In the genomic region with DNA sequence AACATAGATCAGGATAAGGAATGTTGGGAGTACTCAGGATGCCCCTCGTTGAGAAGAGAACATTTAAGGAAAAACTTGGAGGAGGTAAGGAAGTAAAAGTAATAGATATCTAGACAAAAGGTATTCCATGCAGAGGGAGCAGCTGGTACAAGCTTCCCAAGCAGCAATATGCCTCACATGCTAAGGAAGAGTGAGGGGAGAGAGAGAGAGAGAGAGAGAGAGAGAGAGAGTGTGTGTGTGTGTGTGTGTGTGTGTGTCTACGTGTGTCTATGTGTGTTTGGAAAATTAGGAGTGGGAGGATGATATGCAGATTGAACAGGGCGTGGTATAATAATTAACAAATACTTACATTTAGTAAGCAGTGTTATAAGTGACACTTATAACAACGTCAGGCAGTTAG, we compare ENCODE assay signal across 2 cellular contexts.
TF ChIP-seq lines count a peak whose summit lies in the region.

No MANE protein-coding gene starts in this region.

TF ChIP-seq in H1, 55 proteins besides CTCF, POLR2A, EP300 and RAD21:
- no peak for TF ChIP-seq SP4 (IDR thresholded peaks at IDR 0.05; ENCODE audit: low read length)
- no peak for TF ChIP-seq ZNF274 (IDR thresholded peaks at IDR 0.05; ENCODE audit: borderline replicate concordance, extremely low read depth, low read length)
- no peak for TF ChIP-seq TCF12 (IDR thresholded peaks at IDR 0.05; ENCODE audit: low read depth, low read length)
- no peak for TF ChIP-seq CHD1 (IDR thresholded peaks at IDR 0.05; ENCODE audit: low read depth, low read length)
- no peak for TF ChIP-seq CBX5 (IDR thresholded peaks at IDR 0.05; ENCODE audit: low read depth, low read length)
- TF ChIP-seq, protein P1, sequence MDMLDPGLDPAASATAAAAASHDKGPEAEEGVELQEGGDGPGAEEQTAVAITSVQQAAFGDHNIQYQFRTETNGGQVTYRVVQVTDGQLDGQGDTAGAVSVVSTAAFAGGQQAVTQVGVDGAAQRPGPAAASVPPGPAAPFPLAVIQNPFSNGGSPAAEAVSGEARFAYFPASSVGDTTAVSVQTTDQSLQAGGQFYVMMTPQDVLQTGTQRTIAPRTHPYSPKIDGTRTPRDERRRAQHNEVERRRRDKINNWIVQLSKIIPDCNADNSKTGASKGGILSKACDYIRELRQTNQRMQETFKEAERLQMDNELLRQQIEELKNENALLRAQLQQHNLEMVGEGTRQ (IDR thresholded peaks at IDR 0.05; ENCODE audit: low read length) = no peak
- TF ChIP-seq, protein P2, sequence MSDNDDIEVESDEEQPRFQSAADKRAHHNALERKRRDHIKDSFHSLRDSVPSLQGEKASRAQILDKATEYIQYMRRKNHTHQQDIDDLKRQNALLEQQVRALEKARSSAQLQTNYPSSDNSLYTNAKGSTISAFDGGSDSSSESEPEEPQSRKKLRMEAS (IDR thresholded peaks at IDR 0.05) = no peak
- no peak for TF ChIP-seq EZH2 (IDR thresholded peaks at IDR 0.05; ENCODE audit: low read depth, low read length, severe bottlenecking)
- no peak for TF ChIP-seq TBP (IDR thresholded peaks at IDR 0.05; ENCODE audit: low read depth, low read length)
- TF ChIP-seq YY1 (IDR thresholded peaks at IDR 0.05; ENCODE audit: low read depth, low read length) = no peak
- TF ChIP-seq NRF1 (IDR thresholded peaks at IDR 0.05; ENCODE audit: low read depth, low read length) = no peak
- TF ChIP-seq PHF8 (conservative IDR thresholded peaks at IDR 0.05; ENCODE audit: low read depth, low read length) = no peak
- TF ChIP-seq CBX8 (IDR thresholded peaks at IDR 0.05; ENCODE audit: borderline replicate concordance, low read depth, low read length) = no peak
- TF ChIP-seq NANOG (IDR thresholded peaks at IDR 0.05; ENCODE audit: insufficient read depth, low read depth, low read length, poor library complexity, severe bottlenecking) = no peak
- TF ChIP-seq BRCA1 (IDR thresholded peaks at IDR 0.05; ENCODE audit: low read depth, low read length) = no peak
- no peak for TF ChIP-seq MAFK (IDR thresholded peaks at IDR 0.05; ENCODE audit: low read depth, low read length)
- no peak for TF ChIP-seq HDAC2 (IDR thresholded peaks at IDR 0.05; ENCODE audit: borderline replicate concordance in 1 of 2, low read depth in 2 of 2, low read length in 2 of 2)
- TF ChIP-seq GABPA (IDR thresholded peaks at IDR 0.05; ENCODE audit: borderline replicate concordance, insufficient read depth, low read length) = no peak
TF ChIP-seq in H1: peak in this region for 0.

TF ChIP-seq in neural cell, 6 proteins besides CTCF, POLR2A, EP300 and RAD21:
- TF ChIP-seq, protein P3, sequence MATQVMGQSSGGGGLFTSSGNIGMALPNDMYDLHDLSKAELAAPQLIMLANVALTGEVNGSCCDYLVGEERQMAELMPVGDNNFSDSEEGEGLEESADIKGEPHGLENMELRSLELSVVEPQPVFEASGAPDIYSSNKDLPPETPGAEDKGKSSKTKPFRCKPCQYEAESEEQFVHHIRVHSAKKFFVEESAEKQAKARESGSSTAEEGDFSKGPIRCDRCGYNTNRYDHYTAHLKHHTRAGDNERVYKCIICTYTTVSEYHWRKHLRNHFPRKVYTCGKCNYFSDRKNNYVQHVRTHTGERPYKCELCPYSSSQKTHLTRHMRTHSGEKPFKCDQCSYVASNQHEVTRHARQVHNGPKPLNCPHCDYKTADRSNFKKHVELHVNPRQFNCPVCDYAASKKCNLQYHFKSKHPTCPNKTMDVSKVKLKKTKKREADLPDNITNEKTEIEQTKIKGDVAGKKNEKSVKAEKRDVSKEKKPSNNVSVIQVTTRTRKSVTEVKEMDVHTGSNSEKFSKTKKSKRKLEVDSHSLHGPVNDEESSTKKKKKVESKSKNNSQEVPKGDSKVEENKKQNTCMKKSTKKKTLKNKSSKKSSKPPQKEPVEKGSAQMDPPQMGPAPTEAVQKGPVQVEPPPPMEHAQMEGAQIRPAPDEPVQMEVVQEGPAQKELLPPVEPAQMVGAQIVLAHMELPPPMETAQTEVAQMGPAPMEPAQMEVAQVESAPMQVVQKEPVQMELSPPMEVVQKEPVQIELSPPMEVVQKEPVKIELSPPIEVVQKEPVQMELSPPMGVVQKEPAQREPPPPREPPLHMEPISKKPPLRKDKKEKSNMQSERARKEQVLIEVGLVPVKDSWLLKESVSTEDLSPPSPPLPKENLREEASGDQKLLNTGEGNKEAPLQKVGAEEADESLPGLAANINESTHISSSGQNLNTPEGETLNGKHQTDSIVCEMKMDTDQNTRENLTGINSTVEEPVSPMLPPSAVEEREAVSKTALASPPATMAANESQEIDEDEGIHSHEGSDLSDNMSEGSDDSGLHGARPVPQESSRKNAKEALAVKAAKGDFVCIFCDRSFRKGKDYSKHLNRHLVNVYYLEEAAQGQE (IDR thresholded peaks at IDR 0.05; ENCODE audit: borderline replicate concordance) = peak; percentile 76
- TF ChIP-seq POLR2AphosphoS5 (IDR thresholded peaks at IDR 0.05) = no peak
TF ChIP-seq in neural cell: peak in this region for 1.
